ENCODE assay signal across 21 cellular contexts in the genomic region with DNA sequence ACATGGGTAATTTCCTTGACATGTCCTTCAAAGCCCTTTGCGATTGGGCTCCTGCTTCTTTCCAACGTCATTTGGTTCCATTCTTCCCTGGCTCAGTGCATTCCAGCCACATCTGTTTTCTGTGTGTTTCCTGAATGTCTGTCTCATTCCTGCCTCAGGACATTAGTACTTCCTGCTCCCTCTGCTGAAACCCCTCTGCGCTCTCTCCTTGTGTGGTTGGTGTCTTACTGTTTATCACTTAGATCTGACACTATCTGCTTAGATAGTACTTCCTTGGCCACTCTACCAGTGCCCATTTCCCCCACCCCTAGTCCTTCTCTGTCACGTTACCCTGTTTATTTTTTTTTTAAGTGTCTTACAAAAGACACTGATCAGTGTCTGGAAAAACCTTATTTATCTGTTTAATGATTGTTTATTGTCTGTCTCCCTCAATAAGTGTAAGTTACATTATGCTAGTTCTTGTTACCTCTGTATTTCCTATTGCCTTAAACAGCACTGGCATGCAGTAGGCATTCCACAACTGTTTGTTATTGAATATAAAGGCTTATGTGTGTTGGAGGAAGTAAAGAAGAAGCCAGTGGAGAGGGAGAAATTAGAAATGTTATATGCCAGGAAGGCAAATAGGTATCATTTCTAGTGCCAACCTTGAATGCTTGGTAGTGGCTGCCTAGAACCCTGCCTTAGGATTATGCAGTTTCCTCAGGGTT. TPM values are rescaled to one million over a fixed set of nuclear protein-coding genes. Genes with fewer than 3 reads are reported as not detected.
A peak's percentile ranks its signal among the peaks of the same experiment; 100 is the strongest.
DNase-seq lines count a peak whose midpoint lies in the region; ATAC-seq and TF ChIP-seq lines count a peak whose summit lies in the region.
"Had no signal": no experiment of that assay in that cellular context is flagged by ENCODE, and none has a peak within 500 bp of the region (broad histone marks: within the 10 kb centered on the region; RNA-seq: fewer than 3 reads in every experiment).

No MANE protein-coding gene starts in this region.

- H3K4me1 Mint-ChIP-seq in activated naive CD8-positive, alpha-beta T cell treated with anti-CD3 and anti-CD28 coated beads, Interleukin-2, amount 50 U/mL, for 24 hours = peaks cover 34% of the 10 kb centered on the region

- H3K9ac ChIP-seq in mesendoderm (ENCODE audit: low read length) = no peak overlapping the region

- H3K79me2 ChIP-seq in mesendoderm (ENCODE audit: control insufficient read depth, insufficient read depth, low read length) = no peaks in the 10 kb centered on the region

- no peaks in the 10 kb centered on the region for H3K27me3 ChIP-seq in cardiac muscle cell
- no peaks in the 10 kb centered on the region for H3K27me3 ChIP-seq in right cardiac atrium (ENCODE audit: control insufficient read depth, insufficient read depth)
- H3K27me3 ChIP-seq in mesendoderm (ENCODE audit: insufficient read depth, low read length, poor library complexity) = no peaks in the 10 kb centered on the region
- H3K27me3 ChIP-seq: breast epithelium, tibial nerve had no signal

- H3K4me2 ChIP-seq in mesendoderm (ENCODE audit: low read length) = no peak overlapping the region

- ATAC-seq in right cardiac atrium (no peak), GM21529 (IDR thresholded peaks at IDR 0.05; ENCODE audit: unreplicated experiment) (no peak)
- peak; percentile 34 for ATAC-seq in activated naive CD8-positive, alpha-beta T cell treated with anti-CD3 and anti-CD28 coated beads, Interleukin-2, amount 50 U/mL, for 24 hours

- H3K56ac ChIP-seq in mesendoderm (ENCODE audit: low read length) = no peak overlapping the region

- H3K9me3 ChIP-seq in cardiac muscle cell (ENCODE audit: low read depth) (no peaks in the 10 kb centered on the region), right cardiac atrium (ENCODE audit: control insufficient read depth, low read length) (no peaks in the 10 kb centered on the region)

- H2BK120ac ChIP-seq in mesendoderm (ENCODE audit: low read depth, low read length) = no peak overlapping the region

- H3K36me3 Mint-ChIP-seq in activated naive CD8-positive, alpha-beta T cell treated with anti-CD3 and anti-CD28 coated beads, Interleukin-2, amount 50 U/mL, for 24 hours (ENCODE audit: low read depth) = peaks cover 38% of the 10 kb centered on the region

- POLR2A ChIA-PET in GM10248 (lab: Yijun Ruan, JAX) = no interaction called here

- CTCF ChIA-PET in GM10248 (lab: Yijun Ruan, JAX) = no interaction called here

- H3K27ac Mint-ChIP-seq in activated naive CD8-positive, alpha-beta T cell treated with anti-CD3 and anti-CD28 coated beads, Interleukin-2, amount 50 U/mL, for 24 hours = peak overlapping the region; percentile 71
- H3K27ac Mint-ChIP-seq: dendritic cell treated with granulocyte-macrophage colony-stimulating factor and Interleukin-4, amounts not matched to agents 40 ng/mL and 50 ng/mL, for 4 days; T-helper 1 cell treated with Interleukin-12 subunit alpha and Interleukin-12 subunit beta and Interleukin-4 antibody, amounts not matched to agents 30 μg/mL and 1 μg/mL, for 36 hours had no signal

- TF ChIP-seq CTCF in cardiac muscle cell (IDR thresholded peaks at IDR 0.05; ENCODE audit: low read depth, low read length) = no peak
- no peak for TF ChIP-seq CTCF in GM10248 (IDR thresholded peaks at IDR 0.05; ENCODE audit: control extremely low read depth, extremely low read depth, low read depth, missing control alignments)

- no peak overlapping the region for H4K5ac ChIP-seq in mesendoderm (ENCODE audit: low read length)

- no peaks in the 10 kb centered on the region for H3K27me3 Mint-ChIP-seq in activated naive CD8-positive, alpha-beta T cell treated with anti-CD3 and anti-CD28 coated beads, Interleukin-2, amount 50 U/mL, for 24 hours
- H3K27me3 Mint-ChIP-seq: activated CD4-positive, alpha-beta T cell treated with anti-CD3 and anti-CD28 coated beads, Interleukin-2, amount 10 ng/mL, durations not matched to agents 24 days and 14 days; IgD-negative memory B cell had no signal

- peaks cover 24% of the 10 kb centered on the region for H3K9me3 Mint-ChIP-seq in activated naive CD8-positive, alpha-beta T cell treated with anti-CD3 and anti-CD28 coated beads, Interleukin-2, amount 50 U/mL, for 24 hours

- H3K36me3 ChIP-seq in cardiac muscle cell (no peaks in the 10 kb centered on the region), mesendoderm (ENCODE audit: control insufficient read depth, insufficient read depth, low read length) (no peaks in the 10 kb centered on the region)
- H3K36me3 ChIP-seq: breast epithelium had no signal

- no peaks in the 10 kb centered on the region for H3K79me1 ChIP-seq in mesendoderm (ENCODE audit: low read length)

- H4K8ac ChIP-seq in mesendoderm (ENCODE audit: low read depth, low read length) = no peak overlapping the region

- H3K27ac ChIP-seq in cardiac muscle cell (peak overlapping the region; percentile 28), right cardiac atrium (ENCODE audit: low read length) (no peak overlapping the region), mesendoderm (ENCODE audit: low read depth, low read length) (no peak overlapping the region)
- H3K27ac ChIP-seq: 22Rv1, breast epithelium, epithelial cell of prostate, tibial nerve had no signal

- DNase-seq in cardiac muscle cell (ENCODE audit: low read depth in 1 of 2, low spot score in 1 of 2) (no peak), right cardiac atrium (no peak), mesendoderm (peak; percentile 18), nucleus accumbens (lab: John Stamatoyannopoulos, UW) (no peak), NCI-H2227 (lab: John Stamatoyannopoulos, UW; ENCODE audit: unreplicated experiment) (no peak), GM10248 (ENCODE audit: extremely low spot score) (no peak)
- DNase-seq in activated naive CD8-positive, alpha-beta T cell treated with anti-CD3 and anti-CD28 coated beads, Interleukin-2, amount 50 U/mL, for 24 hours = no peak
- DNase-seq: activated CD4-positive, alpha-beta T cell treated with anti-CD3 and anti-CD28 coated beads, Interleukin-2, amount 10 ng/mL, durations not matched to agents 24 days and 14 days; activated CD8-positive, alpha-beta memory T cell treated with anti-CD3 and anti-CD28 coated beads, Interleukin-2, amount 50 U/mL, for 48 hours; NCI-H1694; SHP77; stimulated activated CD4-positive, alpha-beta T cell treated with anti-CD3 and anti-CD28 coated beads, Interleukin-2, amount 100 ng/mL, for 24 hours; stimulated activated naive CD4-positive, alpha-beta T cell treated with Interleukin-2 at 50 U/mL for 16 hours had no signal

- no peak overlapping the region for H3K4me3 ChIP-seq in cardiac muscle cell
- no peak overlapping the region for H3K4me3 ChIP-seq in right cardiac atrium (ENCODE audit: low read length)
- H3K4me3 ChIP-seq in mesendoderm (ENCODE audit: low read length) = no peak overlapping the region
- H3K4me3 ChIP-seq: breast epithelium, tibial nerve had no signal

- no peak overlapping the region for H2BK15ac ChIP-seq in mesendoderm (replicated peaks; ENCODE audit: low read depth)

- no peak overlapping the region for H3K18ac ChIP-seq in mesendoderm (ENCODE audit: low read length)

- no peak overlapping the region for H3K4ac ChIP-seq in mesendoderm (ENCODE audit: low read depth, low read length)

- intact Hi-C loops in right cardiac atrium (cut with DNase I) = no loop called here

- H2AK5ac ChIP-seq in mesendoderm (ENCODE audit: low read length) = no peak overlapping the region

- no peak overlapping the region for H3K4me3 Mint-ChIP-seq in activated naive CD8-positive, alpha-beta T cell treated with anti-CD3 and anti-CD28 coated beads, Interleukin-2, amount 50 U/mL, for 24 hours
- H3K4me3 Mint-ChIP-seq: activated CD4-positive, alpha-beta T cell treated with anti-CD3 and anti-CD28 coated beads, Interleukin-2, amount 10 ng/mL, durations not matched to agents 24 days and 14 days; dendritic cell treated with granulocyte-macrophage colony-stimulating factor and Interleukin-4, amounts not matched to agents 40 ng/mL and 50 ng/mL, for 4 days; IgD-negative memory B cell; T-helper 1 cell treated with Interleukin-12 subunit alpha and Interleukin-12 subunit beta and Interleukin-4 antibody, amounts not matched to agents 30 μg/mL and 1 μg/mL, for 36 hours had no signal

- 73% methylated on average over 4 of the region's 4 CpGs for WGBS in right cardiac atrium
- WGBS in mesendoderm (ENCODE audit: extremely low coverage, insufficient coverage, low lambda C conversion rate) = no CpG with 5 or more reads among the region's 4 CpGs

- no peak overlapping the region for H3K23ac ChIP-seq in mesendoderm (ENCODE audit: low read length)

- H3K4me1 ChIP-seq in cardiac muscle cell (ENCODE audit: low read depth) (no peaks in the 10 kb centered on the region), right cardiac atrium (ENCODE audit: control insufficient read depth, insufficient read depth, low read length) (peaks cover 16% of the 10 kb centered on the region), mesendoderm (ENCODE audit: control insufficient read depth, low read depth, low read length) (no peaks in the 10 kb centered on the region)
- H3K4me1 ChIP-seq: breast epithelium had no signal

- no peak overlapping the region for H2BK5ac ChIP-seq in mesendoderm (ENCODE audit: low read length)

RNA-seq across cellular contexts. Expression of a gene that starts 21.5 kb away (rescaled TPM):
- total RNA-seq in cardiac muscle cell (58.2 and 95.9 TPM in 2 replicates), right cardiac atrium (10 to 100 TPM; 57.1 to 93.7 (median 75.7) TPM)
- polyA plus RNA-seq in cardiac muscle cell (48.2 and 66.3 TPM in 2 replicates), right cardiac atrium (15.1 TPM)
- 17.7 TPM for polyA plus RNA-seq in mesendoderm (2013, experiment 1 of 2)
- 18.5 TPM for polyA plus RNA-seq in mesendoderm (2013, experiment 2 of 2)
